22 cellular contexts compared by ENCODE assay signal in the genomic region with DNA sequence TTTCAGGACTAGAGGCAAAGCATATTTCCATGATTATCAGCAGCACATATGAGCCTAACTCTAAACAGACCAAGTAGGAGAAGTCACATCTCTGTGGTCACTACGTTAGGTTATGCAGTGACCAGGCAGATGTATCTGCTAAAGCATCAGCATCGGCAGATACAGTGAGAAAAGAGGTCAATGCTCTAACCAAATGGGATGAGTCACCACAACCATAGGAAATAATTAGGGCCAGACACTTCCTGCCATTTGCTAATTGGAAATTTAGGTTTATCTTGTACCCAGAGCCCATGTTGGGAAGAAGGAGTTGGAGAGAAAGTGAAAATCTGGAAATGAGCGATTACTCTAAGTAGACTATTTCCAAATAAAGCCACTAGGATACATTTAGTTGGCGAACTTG.
"Had no signal": no experiment of that assay in that cellular context is flagged by ENCODE, and none has a peak within 500 bp of the region (broad histone marks: within the 10 kb centered on the region; RNA-seq: fewer than 3 reads in every experiment).

No MANE protein-coding gene starts in this region.

- H3K4me1 ChIP-seq: gastrocnemius medialis, heart left ventricle, neural progenitor cell, right lobe of liver, spleen, upper lobe of right lung had no signal

- H3K27me3 Mint-ChIP-seq: activated T-helper 17 cell treated with anti-CD3 and anti-CD28 coated beads, Interleukin-2, amount 50 U/mL, for 72 hours; naive B cell had no signal

- DNase-seq: activated CD4-positive, alpha-beta T cell treated with anti-CD3 and anti-CD28 coated beads, Interleukin-2, amount 50 U/mL, for 4 hours; activated CD4-positive, CD25-positive, alpha-beta regulatory T cell treated with anti-CD3 and anti-CD28 coated beads, Interleukin-2, amount 50 U/mL, for 72 hours; activated naive CD4-positive, alpha-beta T cell treated with anti-CD3 and anti-CD28 coated beads for 36 hours; activated T-cell treated with anti-CD3 and anti-CD28 coated beads for 4 hours; effector CD8-positive, alpha-beta T cell; gastrocnemius medialis; heart left ventricle; immature natural killer cell; left colon; naive B cell; ovary; right lobe of liver; spleen; stimulated activated CD4-positive, alpha-beta T cell treated with anti-CD3 and anti-CD28 coated beads, Interleukin-1b, Interleukin-23, amount 100 ng/mL, for 48 hours; T1000; upper lobe of right lung had no signal

- H3K27ac Mint-ChIP-seq: activated naive CD4-positive, alpha-beta T cell treated with anti-CD3 and anti-CD28 coated beads for 36 hours; activated T-helper 17 cell treated with anti-CD3 and anti-CD28 coated beads, Interleukin-2, amount 50 U/mL, for 72 hours; immature natural killer cell; naive B cell; neural progenitor cell had no signal

- H3K4me1 Mint-ChIP-seq: activated T-helper 17 cell treated with anti-CD3 and anti-CD28 coated beads, Interleukin-2, amount 50 U/mL, for 72 hours; immature natural killer cell; naive B cell; neural progenitor cell had no signal

- H3K27ac ChIP-seq: cardiac muscle cell, epithelial cell of prostate, gastrocnemius medialis, neural progenitor cell, ovary, right lobe of liver, spleen, thoracic aorta, upper lobe of right lung had no signal

- H3K27me3 ChIP-seq: cardiac muscle cell, gastrocnemius medialis, heart left ventricle, neural progenitor cell, ovary, right lobe of liver, spleen, upper lobe of right lung had no signal

- H3K4me3 Mint-ChIP-seq: activated naive CD4-positive, alpha-beta T cell treated with anti-CD3 and anti-CD28 coated beads for 36 hours; activated T-helper 17 cell treated with anti-CD3 and anti-CD28 coated beads, Interleukin-2, amount 50 U/mL, for 72 hours; immature natural killer cell; naive B cell; neural progenitor cell had no signal

- H3K4me3 ChIP-seq: cardiac muscle cell, gastrocnemius medialis, heart left ventricle, lung, neural progenitor cell, ovary, right lobe of liver, spleen, thoracic aorta, upper lobe of right lung had no signal

- H3K9ac ChIP-seq: neural progenitor cell had no signal

- ATAC-seq: activated T-helper 17 cell treated with anti-CD3 and anti-CD28 coated beads, Interleukin-2, amount 50 U/mL, for 72 hours; gastrocnemius medialis; left colon; right lobe of liver; upper lobe of right lung had no signal

- H3K9me3 ChIP-seq: gastrocnemius medialis, heart left ventricle, ovary, right lobe of liver, thoracic aorta, upper lobe of right lung had no signal

- H3K9me3 Mint-ChIP-seq: activated naive CD4-positive, alpha-beta T cell treated with anti-CD3 and anti-CD28 coated beads for 36 hours; neural progenitor cell had no signal

- H3K4me2 ChIP-seq: neural progenitor cell had no signal

- H2AFZ ChIP-seq: neural progenitor cell had no signal

- H3K36me3 Mint-ChIP-seq: immature natural killer cell, naive B cell, neural progenitor cell had no signal

- H3K36me3 ChIP-seq: cardiac muscle cell, gastrocnemius medialis, heart left ventricle, neural progenitor cell, ovary, right lobe of liver, spleen, thoracic aorta, upper lobe of right lung had no signal
